ENCODE assay signal across 1 cellular context in the genomic region with DNA sequence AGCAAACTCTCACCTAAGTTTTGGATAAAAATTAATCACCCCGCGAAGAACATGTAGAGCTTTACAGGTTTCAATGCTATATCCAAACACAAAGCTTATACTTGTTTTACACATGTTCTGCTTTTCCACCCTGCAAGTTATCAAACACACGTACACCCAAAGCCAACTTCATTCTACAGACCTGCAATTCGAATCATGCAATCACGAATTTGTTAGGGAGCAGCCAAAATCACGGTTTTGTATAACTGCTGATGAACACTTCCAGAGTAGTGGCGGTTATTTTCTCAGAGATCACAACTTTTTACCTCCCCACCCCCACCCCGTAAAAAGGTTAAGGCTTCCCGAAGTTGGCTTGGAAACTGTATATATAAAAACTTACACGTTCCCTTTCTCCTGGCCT.
TF ChIP-seq lines count a peak whose summit lies in the region.

No MANE protein-coding gene starts in this region.

TF ChIP-seq in SK-N-SH treated with all-trans-retinoic acid at 6 μM for 48 hours, 23 proteins besides CTCF, POLR2A, EP300 and RAD21 (continued from another document):
- TF ChIP-seq ZFP30 (CRISPR knock-in tag; IDR thresholded peaks at IDR 0.05) (no peak), BACH2 (CRISPR knock-in tag; IDR thresholded peaks at IDR 0.05; ENCODE audit: borderline replicate concordance) (no peak)
- TF ChIP-seq, protein P1, sequence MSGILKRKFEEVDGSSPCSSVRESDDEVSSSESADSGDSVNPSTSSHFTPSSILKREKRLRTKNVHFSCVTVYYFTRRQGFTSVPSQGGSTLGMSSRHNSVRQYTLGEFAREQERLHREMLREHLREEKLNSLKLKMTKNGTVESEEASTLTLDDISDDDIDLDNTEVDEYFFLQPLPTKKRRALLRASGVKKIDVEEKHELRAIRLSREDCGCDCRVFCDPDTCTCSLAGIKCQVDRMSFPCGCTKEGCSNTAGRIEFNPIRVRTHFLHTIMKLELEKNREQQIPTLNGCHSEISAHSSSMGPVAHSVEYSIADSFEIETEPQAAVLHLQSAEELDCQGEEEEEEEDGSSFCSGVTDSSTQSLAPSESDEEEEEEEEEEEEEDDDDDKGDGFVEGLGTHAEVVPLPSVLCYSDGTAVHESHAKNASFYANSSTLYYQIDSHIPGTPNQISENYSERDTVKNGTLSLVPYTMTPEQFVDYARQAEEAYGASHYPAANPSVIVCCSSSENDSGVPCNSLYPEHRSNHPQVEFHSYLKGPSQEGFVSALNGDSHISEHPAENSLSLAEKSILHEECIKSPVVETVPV (CRISPR knock-in tag; IDR thresholded peaks at IDR 0.05) = no peak
